ENCODE assay signal across 16 cellular contexts in genomic region chr5:64206653-64207052, GRCh38. TPM values are rescaled to one million over a fixed set of nuclear protein-coding genes. Genes with fewer than 3 reads are reported as not detected.
"Had no signal": no experiment of that assay in that cellular context is flagged by ENCODE, and none has a peak within 500 bp of the region (broad histone marks: within the 10 kb centered on the region; RNA-seq: fewer than 3 reads in every experiment).

No MANE protein-coding gene starts in this region.

- ATAC-seq: activated CD8-positive, alpha-beta T cell treated with anti-CD3 and anti-CD28 coated beads for 36 hours; activated T-cell treated with anti-CD3 and anti-CD28 coated beads, Interleukin-2, amount 50 U/mL, for 72 hours; left cardiac atrium; naive thymus-derived CD8-positive, alpha-beta T cell had no signal

- H3K27me3 Mint-ChIP-seq: progenitor cell of endocrine pancreas had no signal

- H3K4me3 ChIP-seq: lung had no signal

- H3K4me3 Mint-ChIP-seq: activated CD8-positive, alpha-beta T cell treated with anti-CD3 and anti-CD28 coated beads for 36 hours; activated naive CD8-positive, alpha-beta T cell treated with anti-CD3 and anti-CD28 coated beads for 36 hours; activated T-cell treated with anti-CD3 and anti-CD28 coated beads, Interleukin-2, amount 50 U/mL, for 72 hours; naive thymus-derived CD8-positive, alpha-beta T cell; stimulated activated naive CD8-positive, alpha-beta T cell treated with anti-CD3 and anti-CD28 coated beads, Interleukin-15, Interleukin-2, amounts not matched to agents 100 ng/mL and 50 ng/mL, for 24 hours had no signal

- H3K27ac Mint-ChIP-seq: activated CD8-positive, alpha-beta T cell treated with anti-CD3 and anti-CD28 coated beads for 36 hours; activated naive CD8-positive, alpha-beta T cell treated with anti-CD3 and anti-CD28 coated beads for 36 hours; activated T-cell treated with anti-CD3 and anti-CD28 coated beads, Interleukin-2, amount 50 U/mL, for 72 hours; naive thymus-derived CD8-positive, alpha-beta T cell; progenitor cell of endocrine pancreas; stimulated activated naive CD8-positive, alpha-beta T cell treated with anti-CD3 and anti-CD28 coated beads, Interleukin-15, Interleukin-2, amounts not matched to agents 100 ng/mL and 50 ng/mL, for 24 hours had no signal

- DNase-seq: activated CD4-positive, alpha-beta T cell treated with anti-CD3 and anti-CD28 coated beads for 4 hours; activated CD8-positive, alpha-beta memory T cell treated with anti-CD3 and anti-CD28 coated beads, Interleukin-2, amount 50 U/mL, for 4 hours; activated CD8-positive, alpha-beta T cell treated with anti-CD3 and anti-CD28 coated beads for 36 hours; activated gamma-delta T cell treated with Interleukin-2 at 50 U/mL for 16 hours; activated naive CD8-positive, alpha-beta T cell treated with anti-CD3 and anti-CD28 coated beads for 36 hours; activated T-cell treated with anti-CD3 and anti-CD28 coated beads, Interleukin-2, amount 50 U/mL, for 72 hours; hippocampal formation; left cardiac atrium; naive thymus-derived CD8-positive, alpha-beta T cell; stimulated activated CD4-positive, alpha-beta T cell treated with anti-CD3 and anti-CD28 coated beads, Interleukin-2, amount 100 ng/mL, for 48 hours; T1000 had no signal

- H3K27ac ChIP-seq: epithelial cell of prostate had no signal

- H3K9me3 Mint-ChIP-seq: activated CD8-positive, alpha-beta T cell treated with anti-CD3 and anti-CD28 coated beads for 36 hours; activated naive CD8-positive, alpha-beta T cell treated with anti-CD3 and anti-CD28 coated beads for 36 hours; activated T-cell treated with anti-CD3 and anti-CD28 coated beads, Interleukin-2, amount 50 U/mL, for 72 hours; naive thymus-derived CD8-positive, alpha-beta T cell; stimulated activated naive CD8-positive, alpha-beta T cell treated with anti-CD3 and anti-CD28 coated beads, Interleukin-15, Interleukin-2, amounts not matched to agents 100 ng/mL and 50 ng/mL, for 24 hours had no signal

- H3K4me1 Mint-ChIP-seq: activated naive CD8-positive, alpha-beta T cell treated with anti-CD3 and anti-CD28 coated beads for 36 hours; naive thymus-derived CD8-positive, alpha-beta T cell had no signal

- H3K36me3 Mint-ChIP-seq: activated naive CD8-positive, alpha-beta T cell treated with anti-CD3 and anti-CD28 coated beads for 36 hours; naive thymus-derived CD8-positive, alpha-beta T cell had no signal

RNA-seq across cellular contexts. Expression of gene RNF180, which starts 41.0 kb away (rescaled TPM):
- total RNA-seq: activated CD8-positive, alpha-beta T cell treated with anti-CD3 and anti-CD28 coated beads for 36 hours; activated naive CD8-positive, alpha-beta T cell treated with anti-CD3 and anti-CD28 coated beads for 36 hours; activated T-cell treated with anti-CD3 and anti-CD28 coated beads, Interleukin-2, amount 50 U/mL, for 72 hours; mononuclear cell; naive thymus-derived CD8-positive, alpha-beta T cell had no signal
- polyA plus RNA-seq: naive thymus-derived CD8-positive, alpha-beta T cell had no signal
